ENCODE assay signal across 10 cellular contexts in the genomic region with DNA sequence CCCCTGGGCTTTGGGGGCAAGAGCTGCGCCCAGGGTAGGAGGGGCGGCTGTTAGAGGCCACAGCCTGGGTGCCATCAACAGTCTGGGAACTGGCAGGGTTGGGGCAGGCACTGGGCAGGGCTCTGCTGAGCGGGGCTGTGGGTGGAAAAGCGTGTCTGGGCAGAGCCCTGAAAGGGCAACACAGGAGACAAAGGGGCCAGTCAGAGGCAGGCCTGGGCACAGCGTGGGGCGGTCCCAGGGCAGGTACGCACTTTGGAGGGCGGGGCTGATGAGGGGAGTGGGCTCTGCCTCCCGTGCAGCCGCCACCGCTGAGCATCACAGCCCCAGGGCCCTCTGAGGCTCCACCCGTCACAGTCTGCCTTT. TPM values are rescaled to one million over a fixed set of nuclear protein-coding genes. Genes with fewer than 3 reads are reported as not detected.
DNase-seq lines count a peak whose midpoint lies in the region; ATAC-seq and TF ChIP-seq lines count a peak whose summit lies in the region.
"Had no signal": no experiment of that assay in that cellular context is flagged by ENCODE, and none has a peak within 500 bp of the region (broad histone marks: within the 10 kb centered on the region; RNA-seq: fewer than 3 reads in every experiment).

No MANE protein-coding gene starts in this region.

- H3K36me3 ChIP-seq in GM23248 (ENCODE audit: low read depth) (no peaks in the 10 kb centered on the region), mesenchymal stem cell (ENCODE audit: control insufficient read depth in 1 of 2, insufficient read depth in 2 of 2, low read depth in 1 of 2, low read length in 2 of 2) (peaks cover 0 to 69% of the 10 kb centered on the region in 2 experiments)
- H3K36me3 ChIP-seq: ascending aorta had no signal

- no peaks in the 10 kb centered on the region for H3K9me3 Mint-ChIP-seq in CD4-positive, alpha-beta T cell
- no peaks in the 10 kb centered on the region for H3K9me3 Mint-ChIP-seq in activated naive CD8-positive, alpha-beta T cell treated with anti-CD3 and anti-CD28 coated beads, Interleukin-2, amount 10 ng/mL, durations not matched to agents 7 days and 5 days

- peak overlapping the region; percentile 16 for H2AK5ac ChIP-seq in mesenchymal stem cell (ENCODE audit: low read length, severe bottlenecking)

- H3K79me2 ChIP-seq in GM23248 (ENCODE audit: insufficient read depth) = no peaks in the 10 kb centered on the region

- DNase-seq in CD4-positive, alpha-beta T cell = no peak
- no peak for DNase-seq in GM23248
- DNase-seq in activated naive CD8-positive, alpha-beta T cell treated with anti-CD3 and anti-CD28 coated beads, Interleukin-2, amount 10 ng/mL, durations not matched to agents 7 days and 5 days = no peak
- no peak for DNase-seq in mesenchymal stem cell
- no peak for DNase-seq in stimulated activated naive CD4-positive, alpha-beta T cell treated with Interleukin-2 at 50 U/mL for 16 hours (lab: John Stamatoyannopoulos, UW)
- no peak for DNase-seq in T-helper 2 cell
- DNase-seq: NCI-H1105 treated with DMSO at 0.1 percent for 48 hours had no signal

- H3K4me3 ChIP-seq in GM23248 = no peak overlapping the region
- H3K4me3 ChIP-seq in mesenchymal stem cell (ENCODE audit: insufficient read depth in 1 of 2, low read depth in 1 of 2, low read length in 2 of 2) = no peak overlapping the region
- H3K4me3 ChIP-seq: ascending aorta had no signal

- no peak overlapping the region for H3K27ac Mint-ChIP-seq in CD4-positive, alpha-beta T cell
- peak overlapping the region; percentile 71 for H3K27ac Mint-ChIP-seq in activated naive CD8-positive, alpha-beta T cell treated with anti-CD3 and anti-CD28 coated beads, Interleukin-2, amount 10 ng/mL, durations not matched to agents 7 days and 5 days

- no peak overlapping the region for H2BK120ac ChIP-seq in mesenchymal stem cell (ENCODE audit: low read depth, low read length)

- no peaks in the 10 kb centered on the region for H3K36me3 Mint-ChIP-seq in CD4-positive, alpha-beta T cell (ENCODE audit: low read depth)
- no peaks in the 10 kb centered on the region for H3K36me3 Mint-ChIP-seq in activated naive CD8-positive, alpha-beta T cell treated with anti-CD3 and anti-CD28 coated beads, Interleukin-2, amount 10 ng/mL, durations not matched to agents 7 days and 5 days

- H3K9ac ChIP-seq in GM23248 = no peak overlapping the region
- no peak overlapping the region for H3K9ac ChIP-seq in mesenchymal stem cell (ENCODE audit: low read length)

- in situ Hi-C loops in GM23248 (cut with MboI) = loop anchor here (10.0 kb wide), 1 partner anchor 272 kb away; a partner anchor contains a TSS

- TF ChIP-seq CTCF in CD4-positive, alpha-beta T cell (IDR thresholded peaks at IDR 0.05) = no peak

- H3K79me1 ChIP-seq in mesenchymal stem cell (replicated peaks; ENCODE audit: low read length, poor library complexity, severe bottlenecking) = no peaks in the 10 kb centered on the region

- H2AFZ ChIP-seq in GM23248 (0 out of 2 replicates have a peak overlapping the region, but pooled peaks have one; percentile 46), mesenchymal stem cell (ENCODE audit: low read depth, low read length) (no peak overlapping the region)

- no peak overlapping the region for H3K4me3 Mint-ChIP-seq in CD4-positive, alpha-beta T cell
- no peak overlapping the region for H3K4me3 Mint-ChIP-seq in activated naive CD8-positive, alpha-beta T cell treated with anti-CD3 and anti-CD28 coated beads, Interleukin-2, amount 10 ng/mL, durations not matched to agents 7 days and 5 days

- H3F3A ChIP-seq in GM23248 (ENCODE audit: insufficient read depth) = no peaks in the 10 kb centered on the region

- no peaks in the 10 kb centered on the region for H3K9me3 ChIP-seq in CD4-positive, alpha-beta T cell (ENCODE audit: control insufficient read depth, low read length)
- H3K9me3 ChIP-seq in GM23248 (ENCODE audit: low read depth) (no peaks in the 10 kb centered on the region), mesenchymal stem cell (ENCODE audit: control insufficient read depth, low read length) (no peaks in the 10 kb centered on the region)
- H3K9me3 ChIP-seq: ascending aorta had no signal

- peak overlapping the region in 1 of 2 experiments; percentile 35 for H3K14ac ChIP-seq in mesenchymal stem cell (ENCODE audit: low read length in 2 of 2)

- 41 to 46% methylated on average over 11 to 12 of the region's 12 CpGs for WGBS in GM23248 (ENCODE audit: low coverage in 1 of 2, low lambda C conversion rate in 2 of 2, missing lambda C conversion rate in 2 of 2), 2 experiments
- 70% methylated on average over 12 of the region's 12 CpGs for WGBS in mesenchymal stem cell

- no peak overlapping the region for H3K23ac ChIP-seq in mesenchymal stem cell (ENCODE audit: low read length in 2 of 2)

- no peak overlapping the region for H3K4me2 ChIP-seq in GM23248 (ENCODE audit: unreplicated experiment)
- no peak overlapping the region for H3K4me2 ChIP-seq in mesenchymal stem cell (ENCODE audit: low read length, poor library complexity, severe bottlenecking)

- no peaks in the 10 kb centered on the region for H3K4me1 Mint-ChIP-seq in CD4-positive, alpha-beta T cell (ENCODE audit: low read depth)
- H3K4me1 Mint-ChIP-seq in activated naive CD8-positive, alpha-beta T cell treated with anti-CD3 and anti-CD28 coated beads, Interleukin-2, amount 10 ng/mL, durations not matched to agents 7 days and 5 days = peaks cover 2% of the 10 kb centered on the region

- POLR2A ChIA-PET in CD4-positive, alpha-beta T cell (lab: Charles Lee) = no interaction called here
- POLR2A ChIA-PET in activated naive CD8-positive, alpha-beta T cell treated with anti-CD3 and anti-CD28 coated beads, Interleukin-2, amount 10 ng/mL, durations not matched to agents 7 days and 5 days (lab: Charles Lee) = interaction anchor here (1.0 kb wide), 1 partner anchor 135 kb away, joined by 5 read pairs; a partner anchor contains a TSS

- no peak overlapping the region for H3K4ac ChIP-seq in mesenchymal stem cell (ENCODE audit: low read depth in 1 of 2, low read length in 2 of 2)

- peak; percentile 45 for ATAC-seq in CD4-positive, alpha-beta T cell (ENCODE audit: poor library complexity)
- peak; percentile 12 for ATAC-seq in activated naive CD8-positive, alpha-beta T cell treated with anti-CD3 and anti-CD28 coated beads, Interleukin-2, amount 10 ng/mL, durations not matched to agents 7 days and 5 days (ENCODE audit: low read depth)
- ATAC-seq in GM18858 (IDR thresholded peaks at IDR 0.05; ENCODE audit: unreplicated experiment) (no peak), GM19467 (IDR thresholded peaks at IDR 0.05; ENCODE audit: unreplicated experiment) (no peak)

- H4K8ac ChIP-seq in mesenchymal stem cell (ENCODE audit: low read length) = peak overlapping the region; percentile 52

- no peaks in the 10 kb centered on the region for H3K27me3 ChIP-seq in CD4-positive, alpha-beta T cell (ENCODE audit: control insufficient read depth, insufficient read depth, low read length)
- H3K27me3 ChIP-seq in GM23248 (replicated peaks; ENCODE audit: insufficient read depth) (no peaks in the 10 kb centered on the region), mesenchymal stem cell (ENCODE audit: control insufficient read depth in 1 of 2, insufficient read depth in 1 of 2, low read length in 2 of 2) (peaks cover 0 to 18% of the 10 kb centered on the region in 2 experiments)
- H3K27me3 ChIP-seq: ascending aorta had no signal

- H2BK15ac ChIP-seq in mesenchymal stem cell (ENCODE audit: low read depth, poor library complexity, severe bottlenecking) = no peak overlapping the region

- no peaks in the 10 kb centered on the region for H3K27me3 Mint-ChIP-seq in CD4-positive, alpha-beta T cell
- no peaks in the 10 kb centered on the region for H3K27me3 Mint-ChIP-seq in activated naive CD8-positive, alpha-beta T cell treated with anti-CD3 and anti-CD28 coated beads, Interleukin-2, amount 10 ng/mL, durations not matched to agents 7 days and 5 days

- no peak overlapping the region for H3K27ac ChIP-seq in CD4-positive, alpha-beta T cell (ENCODE audit: low read depth, low read length)
- no peak overlapping the region for H3K27ac ChIP-seq in GM23248
- no peak overlapping the region for H3K27ac ChIP-seq in mesenchymal stem cell (ENCODE audit: low read length, poor library complexity, severe bottlenecking)
- H3K27ac ChIP-seq: ascending aorta had no signal

- no peak overlapping the region for H3K18ac ChIP-seq in mesenchymal stem cell (ENCODE audit: low read depth in 1 of 2, low read length in 2 of 2)

- no peaks in the 10 kb centered on the region for H3K9me2 ChIP-seq in GM23248 (ENCODE audit: insufficient read depth)

- no peak overlapping the region for H2BK12ac ChIP-seq in mesenchymal stem cell (ENCODE audit: low read length in 2 of 2)

- H2BK5ac ChIP-seq in mesenchymal stem cell (ENCODE audit: low read depth, low read length, poor library complexity, severe bottlenecking) = no peak overlapping the region

- intact Hi-C loops in CD4-positive, alpha-beta T cell (cut with DNase I, micrococcal nuclease) = loop anchor here (1.0 to 5.0 kb wide), 5 partner anchors 136 to 270 kb away; a partner anchor contains a TSS

- no peaks in the 10 kb centered on the region for H4K20me1 ChIP-seq in GM23248 (ENCODE audit: insufficient read depth)

- no peak overlapping the region for H4K91ac ChIP-seq in mesenchymal stem cell (ENCODE audit: low read length)

- CTCF ChIA-PET in CD4-positive, alpha-beta T cell (lab: Charles Lee) = interaction anchor here (1.2 kb wide), 1 partner anchor 270 kb away, joined by 3 read pairs; no protein-coding TSS in a partner anchor

- no peaks in the 10 kb centered on the region for H3K4me1 ChIP-seq in GM23248 (ENCODE audit: insufficient read depth)
- H3K4me1 ChIP-seq in mesenchymal stem cell (ENCODE audit: control insufficient read depth, insufficient read depth, low read depth, low read length) = peaks cover 31% of the 10 kb centered on the region
- H3K4me1 ChIP-seq: ascending aorta had no signal

RNA-seq across cellular contexts. Expression of a gene that starts 13.9 kb away (rescaled TPM):
- total RNA-seq in CD4-positive, alpha-beta T cell = 1 to 10 TPM; 3.6 TPM
- 0.13 and 0.32 TPM in 2 replicates for total RNA-seq in GM23248 (2014; rRNA removed; shearing (Covaris generic))
- polyA plus RNA-seq in GM23248 (2016; fragmentation: Nextera tagmentation; extraction: Ambion mirVana) = 0.11 and 0.25 TPM in 2 replicates
- 1 to 10 TPM; 6.3 to 6.9 TPM for total RNA-seq in activated naive CD8-positive, alpha-beta T cell treated with anti-CD3 and anti-CD28 coated beads, Interleukin-2, amount 10 ng/mL, durations not matched to agents 7 days and 5 days
- 1.0 TPM for polyA plus RNA-seq in mesenchymal stem cell (2013, experiment 1 of 2)
- polyA plus RNA-seq in mesenchymal stem cell (2013, experiment 2 of 2) = 0.93 TPM

RNA-seq across cellular contexts. Expression of a gene that starts 19.7 kb away (rescaled TPM):
- total RNA-seq in CD4-positive, alpha-beta T cell = under 1 TPM; 0.22 to 0.91 TPM
- total RNA-seq in GM23248 (2014; rRNA removed; shearing (Covaris generic)) = 15.6 and 20.5 TPM in 2 replicates
- 11.6 and 15.3 TPM in 2 replicates for polyA plus RNA-seq in GM23248 (2016; fragmentation: Nextera tagmentation; extraction: Ambion mirVana)
- total RNA-seq in activated naive CD8-positive, alpha-beta T cell treated with anti-CD3 and anti-CD28 coated beads, Interleukin-2, amount 10 ng/mL, durations not matched to agents 7 days and 5 days = 10 to 100 TPM; 27.9 to 30.5 TPM
- polyA plus RNA-seq in mesenchymal stem cell (2013, experiment 1 of 2) = 7.4 TPM
- 7.5 TPM for polyA plus RNA-seq in mesenchymal stem cell (2013, experiment 2 of 2)

RNA-seq across cellular contexts. Expression of a gene that starts 43.6 kb away (rescaled TPM):
- not detected for total RNA-seq in CD4-positive, alpha-beta T cell
- not detected in 2 replicates for total RNA-seq in GM23248 (2014; rRNA removed; shearing (Covaris generic))
- polyA plus RNA-seq in GM23248 (2016; fragmentation: Nextera tagmentation; extraction: Ambion mirVana) = not detected in 2 replicates
- total RNA-seq in activated naive CD8-positive, alpha-beta T cell treated with anti-CD3 and anti-CD28 coated beads, Interleukin-2, amount 10 ng/mL, durations not matched to agents 7 days and 5 days = not detected
- polyA plus RNA-seq in mesenchymal stem cell (2013, experiment 1 of 2) = 0.14 TPM
- polyA plus RNA-seq in mesenchymal stem cell (2013, experiment 2 of 2) = not detected
- total RNA-seq: ascending aorta had no signal

RNA-seq across cellular contexts. Expression of a gene that starts 49.5 kb away (rescaled TPM):
- 100 to 1,000 TPM; 122 to 131 TPM for total RNA-seq in CD4-positive, alpha-beta T cell
- total RNA-seq in GM23248 (2014; rRNA removed; shearing (Covaris generic)) = 365 and 410 TPM in 2 replicates
- polyA plus RNA-seq in GM23248 (2016; fragmentation: Nextera tagmentation; extraction: Ambion mirVana) = 353 and 355 TPM in 2 replicates
- 100 to 1,000 TPM; 176 to 184 TPM for total RNA-seq in activated naive CD8-positive, alpha-beta T cell treated with anti-CD3 and anti-CD28 coated beads, Interleukin-2, amount 10 ng/mL, durations not matched to agents 7 days and 5 days
- polyA plus RNA-seq in mesenchymal stem cell (2013, experiment 1 of 2) = 210 TPM
- 208 TPM for polyA plus RNA-seq in mesenchymal stem cell (2013, experiment 2 of 2)

Comparison
In these comparisons a context has a peak if more than half of its experiments do, and no peak if none do; other contexts are left out.
1. ATAC-seq: peak in CD4-positive, alpha-beta T cell (single experiment) and activated naive CD8-positive, alpha-beta T cell treated with anti-CD3 and anti-CD28 coated beads, Interleukin-2, amount 10 ng/mL, durations not matched to agents 7 days and 5 days (single experiment); none in GM18858 (single experiment) and GM19467 (single experiment).